In the genomic region with DNA sequence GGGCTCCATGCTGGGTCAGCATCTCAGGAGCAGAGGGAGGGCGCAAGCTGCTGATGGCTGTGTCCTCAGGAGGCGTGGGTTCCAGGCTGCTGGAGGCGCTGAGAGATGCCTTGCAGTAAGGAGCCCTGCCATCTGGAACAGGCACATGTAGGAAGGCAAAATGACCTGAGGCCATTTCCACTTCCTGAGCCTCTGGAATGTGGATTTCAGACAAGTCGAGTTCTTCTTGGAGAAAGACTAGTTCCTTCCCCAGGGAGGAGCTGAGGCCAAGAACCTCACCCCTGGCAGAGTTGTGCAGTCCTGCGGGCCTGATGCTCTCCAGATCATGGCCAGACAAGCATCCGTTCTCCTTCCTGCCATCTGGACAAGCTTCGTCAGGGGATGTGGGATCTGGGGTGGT, we compare ENCODE assay signal across 18 cellular contexts. TPM values are rescaled to one million over a fixed set of nuclear protein-coding genes. Genes with fewer than 3 reads are reported as not detected.
DNase-seq lines count a peak whose midpoint lies in the region; ATAC-seq and TF ChIP-seq lines count a peak whose summit lies in the region.
"Had no signal": no experiment of that assay in that cellular context is flagged by ENCODE, and none has a peak within 500 bp of the region (broad histone marks: within the 10 kb centered on the region; RNA-seq: fewer than 3 reads in every experiment).

No MANE protein-coding gene starts in this region.

- H3K4me1 ChIP-seq in endodermal cell (ENCODE audit: control insufficient read depth, insufficient read depth, low read length) (peaks cover 7% of the 10 kb centered on the region), left ventricle myocardium inferior (peaks cover 10% of the 10 kb centered on the region), testis (peaks cover 23% of the 10 kb centered on the region)
- H3K4me1 ChIP-seq: transverse colon had no signal

- H3K27ac Mint-ChIP-seq in activated T-cell treated with anti-CD3 and anti-CD28 coated beads, Interleukin-2, amount 50 U/mL, for 24 hours, result no peak overlapping the region
- no peak overlapping the region for H3K27ac Mint-ChIP-seq in endodermal cell
- no peak overlapping the region for H3K27ac Mint-ChIP-seq in activated CD8-positive, alpha-beta T cell treated with anti-CD3 and anti-CD28 coated beads, Interleukin-2, amount 10 ng/mL, durations not matched to agents 7 days and 5 days
- H3K27ac Mint-ChIP-seq: dendritic cell treated with granulocyte-macrophage colony-stimulating factor and Interleukin-4, amounts not matched to agents 40 ng/mL and 50 ng/mL, for 4 days; IgD-negative memory B cell; T-cell had no signal

- H3K9me3 Mint-ChIP-seq in activated T-cell treated with anti-CD3 and anti-CD28 coated beads, Interleukin-2, amount 50 U/mL, for 24 hours, result no peaks in the 10 kb centered on the region
- no peaks in the 10 kb centered on the region for H3K9me3 Mint-ChIP-seq in endodermal cell
- H3K9me3 Mint-ChIP-seq in activated CD8-positive, alpha-beta T cell treated with anti-CD3 and anti-CD28 coated beads, Interleukin-2, amount 10 ng/mL, durations not matched to agents 7 days and 5 days (ENCODE audit: insufficient read depth), result no peaks in the 10 kb centered on the region
- H3K9me3 Mint-ChIP-seq: dendritic cell treated with granulocyte-macrophage colony-stimulating factor and Interleukin-4, amounts not matched to agents 40 ng/mL and 50 ng/mL, for 4 days; IgD-negative memory B cell; T-cell had no signal

- H3K4me3 Mint-ChIP-seq in activated T-cell treated with anti-CD3 and anti-CD28 coated beads, Interleukin-2, amount 50 U/mL, for 24 hours, result no peak overlapping the region
- H3K4me3 Mint-ChIP-seq in endodermal cell, result no peak overlapping the region
- H3K4me3 Mint-ChIP-seq in activated CD8-positive, alpha-beta T cell treated with anti-CD3 and anti-CD28 coated beads, Interleukin-2, amount 10 ng/mL, durations not matched to agents 7 days and 5 days, result no peak overlapping the region
- H3K4me3 Mint-ChIP-seq: dendritic cell treated with granulocyte-macrophage colony-stimulating factor and Interleukin-4, amounts not matched to agents 40 ng/mL and 50 ng/mL, for 4 days; IgD-negative memory B cell; T-cell had no signal

- H3K9me3 ChIP-seq in endodermal cell (ENCODE audit: control insufficient read depth, low read length) (no peaks in the 10 kb centered on the region), left ventricle myocardium inferior (replicated peaks) (no peaks in the 10 kb centered on the region), testis (no peaks in the 10 kb centered on the region)
- H3K9me3 ChIP-seq: transverse colon had no signal

- H3K27me3 ChIP-seq in endodermal cell (ENCODE audit: control insufficient read depth, insufficient read depth, low read length, poor library complexity, severe bottlenecking) (no peaks in the 10 kb centered on the region), left ventricle myocardium inferior (ENCODE audit: low read depth) (no peaks in the 10 kb centered on the region), testis (no peaks in the 10 kb centered on the region)
- H3K27me3 ChIP-seq: transverse colon had no signal

- CTCF ChIA-PET in activated CD8-positive, alpha-beta T cell treated with anti-CD3 and anti-CD28 coated beads, Interleukin-2, amount 10 ng/mL, durations not matched to agents 7 days and 5 days (lab: Charles Lee), result no interaction called here

- no peaks in the 10 kb centered on the region for H3K4me1 Mint-ChIP-seq in activated T-cell treated with anti-CD3 and anti-CD28 coated beads, Interleukin-2, amount 50 U/mL, for 24 hours (ENCODE audit: low read depth)
- H3K4me1 Mint-ChIP-seq in endodermal cell, result peaks cover 6% of the 10 kb centered on the region
- no peaks in the 10 kb centered on the region for H3K4me1 Mint-ChIP-seq in activated CD8-positive, alpha-beta T cell treated with anti-CD3 and anti-CD28 coated beads, Interleukin-2, amount 10 ng/mL, durations not matched to agents 7 days and 5 days (ENCODE audit: low read depth)
- H3K4me1 Mint-ChIP-seq: IgD-negative memory B cell had no signal

- H3K27me3 Mint-ChIP-seq in activated T-cell treated with anti-CD3 and anti-CD28 coated beads, Interleukin-2, amount 50 U/mL, for 24 hours, result no peaks in the 10 kb centered on the region
- H3K27me3 Mint-ChIP-seq in endodermal cell (ENCODE audit: insufficient read depth), result no peaks in the 10 kb centered on the region
- no peaks in the 10 kb centered on the region for H3K27me3 Mint-ChIP-seq in activated CD8-positive, alpha-beta T cell treated with anti-CD3 and anti-CD28 coated beads, Interleukin-2, amount 10 ng/mL, durations not matched to agents 7 days and 5 days (ENCODE audit: low read depth)
- H3K27me3 Mint-ChIP-seq: dendritic cell treated with granulocyte-macrophage colony-stimulating factor and Interleukin-4, amounts not matched to agents 40 ng/mL and 50 ng/mL, for 4 days; IgD-negative memory B cell; T-cell had no signal

- ATAC-seq in HG03521 (IDR thresholded peaks at IDR 0.05; ENCODE audit: unreplicated experiment), result no peak
- ATAC-seq in activated CD8-positive, alpha-beta T cell treated with anti-CD3 and anti-CD28 coated beads, Interleukin-2, amount 10 ng/mL, durations not matched to agents 7 days and 5 days, result no peak
- ATAC-seq: T-cell had no signal

- peaks cover 96% of the 10 kb centered on the region for H3K36me3 Mint-ChIP-seq in activated T-cell treated with anti-CD3 and anti-CD28 coated beads, Interleukin-2, amount 50 U/mL, for 24 hours (ENCODE audit: low read depth)
- H3K36me3 Mint-ChIP-seq in endodermal cell (ENCODE audit: low read depth), result peaks cover 49% of the 10 kb centered on the region
- peaks cover 44% of the 10 kb centered on the region for H3K36me3 Mint-ChIP-seq in activated CD8-positive, alpha-beta T cell treated with anti-CD3 and anti-CD28 coated beads, Interleukin-2, amount 10 ng/mL, durations not matched to agents 7 days and 5 days (ENCODE audit: low read depth)

- POLR2A ChIA-PET in activated CD8-positive, alpha-beta T cell treated with anti-CD3 and anti-CD28 coated beads, Interleukin-2, amount 10 ng/mL, durations not matched to agents 7 days and 5 days (lab: Charles Lee), result interaction anchor here (1.7 kb wide), 1 partner anchor 19 kb away, joined by 3 read pairs; a partner anchor contains a TSS

- DNase-seq in activated T-cell treated with anti-CD3 and anti-CD28 coated beads, Interleukin-2, amount 50 U/mL, for 24 hours, result peak; percentile 12
- no peak for DNase-seq in activated T-cell treated with anti-CD3 and anti-CD28 coated beads for 4 hours
- no peak for DNase-seq in endodermal cell
- peak; percentile 22 for DNase-seq in left ventricle myocardium inferior
- DNase-seq in testis, result peak; percentile 18
- no peak for DNase-seq in activated CD8-positive, alpha-beta T cell treated with anti-CD3 and anti-CD28 coated beads, Interleukin-2, amount 10 ng/mL, durations not matched to agents 7 days and 5 days
- no peak for DNase-seq in D341Med (ENCODE audit: low spot score)
- DNase-seq: activated gamma-delta T cell; midbrain; NCI-H1092 treated with DMSO at 0.1 percent for 48 hours; nucleus accumbens; stimulated activated CD4-positive, alpha-beta T cell treated with anti-CD3 and anti-CD28 coated beads, Interleukin-4, amount 100 ng/mL, for 4 hours; T-cell; transverse colon; WERI-Rb-1 had no signal

- no peak for TF ChIP-seq CTCF in endodermal cell (conservative IDR thresholded peaks at IDR 0.05)
- no peak for TF ChIP-seq CTCF in left ventricle myocardium inferior (IDR thresholded peaks at IDR 0.05; ENCODE audit: borderline replicate concordance)
- TF ChIP-seq CTCF in testis (IDR thresholded peaks at IDR 0.05), result no peak

- H3K36me3 ChIP-seq in endodermal cell (ENCODE audit: control insufficient read depth, insufficient read depth, low read length) (peaks cover 73% of the 10 kb centered on the region), left ventricle myocardium inferior (peaks cover 87% of the 10 kb centered on the region), testis (ENCODE audit: low read depth, missing control alignments) (no peaks in the 10 kb centered on the region)

- H3K4me3 ChIP-seq in endodermal cell (ENCODE audit: low read length) (no peak overlapping the region), left ventricle myocardium inferior (no peak overlapping the region), testis (no peak overlapping the region)
- H3K4me3 ChIP-seq: transverse colon had no signal

- intact Hi-C loops in left ventricle myocardium inferior (cut with micrococcal nuclease) (loop anchor here (10.0 kb wide), 1 partner anchor 100 kb away; no protein-coding TSS in a partner anchor), testis (cut with DNase I; ENCODE audit: low total_unique reads) (no loop called here)

- H3K9ac ChIP-seq in endodermal cell (ENCODE audit: extremely low read depth, low read length, poor library complexity, severe bottlenecking), result no peak overlapping the region

- no peak for TF ChIP-seq POLR2A in testis (IDR thresholded peaks at IDR 0.05)

- peak overlapping the region; percentile 79 for H3K27ac ChIP-seq in endodermal cell (ENCODE audit: low read depth, low read length)
- H3K27ac ChIP-seq in left ventricle myocardium inferior (replicated peaks), result no peak overlapping the region
- peak overlapping the region in 1 of 2 donors; percentile 0 for H3K27ac ChIP-seq in testis
- H3K27ac ChIP-seq: transverse colon had no signal

- WGBS in endodermal cell (ENCODE audit: insufficient coverage in 1 of 2, insufficient read length in 1 of 2), 2 experiments, result 92 to 95% methylated on average over 3 to 7 of the region's 7 CpGs
- 57 to 77% methylated on average over 4 to 7 of the region's 7 CpGs for WGBS in testis, 2 donors

RNA-seq across cellular contexts. Expression of a gene that starts 19.3 kb away (rescaled TPM):
- 10 to 100 TPM; 41.7 to 57.6 TPM for total RNA-seq in endodermal cell
- polyA plus RNA-seq in endodermal cell (2013, experiment 1 of 2), result 45.7 TPM
- 41.7 TPM for polyA plus RNA-seq in endodermal cell (2013, experiment 2 of 2)
- 11.7 TPM for total RNA-seq in left ventricle myocardium inferior
- total RNA-seq in testis, result 100 to 1,000 TPM; 103 to 110 TPM
- 68.8 TPM for polyA plus RNA-seq in testis (ENCODE audit: insufficient read depth, low read depth, low replicate concordance)
- total RNA-seq in activated CD8-positive, alpha-beta T cell treated with anti-CD3 and anti-CD28 coated beads, Interleukin-2, amount 10 ng/mL, durations not matched to agents 7 days and 5 days, result 10 to 100 TPM; 32.2 to 34.6 TPM

RNA-seq across cellular contexts. Expression of a gene that starts 19.4 kb away (rescaled TPM):
- 10 to 100 TPM; 27.4 to 30.0 TPM for total RNA-seq in endodermal cell
- 26.7 TPM for polyA plus RNA-seq in endodermal cell (2013, experiment 1 of 2)
- 25.2 TPM for polyA plus RNA-seq in endodermal cell (2013, experiment 2 of 2)
- total RNA-seq in left ventricle myocardium inferior, result 23.5 TPM
- total RNA-seq in testis, result 10 to 100 TPM; 22.7 to 27.2 TPM
- 37.9 TPM for polyA plus RNA-seq in testis (ENCODE audit: insufficient read depth, low read depth, low replicate concordance)
- total RNA-seq in activated CD8-positive, alpha-beta T cell treated with anti-CD3 and anti-CD28 coated beads, Interleukin-2, amount 10 ng/mL, durations not matched to agents 7 days and 5 days, result 10 to 100 TPM; 21.6 to 22.6 TPM

RNA-seq across cellular contexts. Expression of a gene that starts 35.3 kb away (rescaled TPM):
- total RNA-seq in endodermal cell (1 to 10 TPM; 6.0 to 7.3 TPM), left ventricle myocardium inferior (0.11 TPM), testis (1 to 10 TPM; 4.8 to 5.0 TPM)
- 13.9 TPM for polyA plus RNA-seq in endodermal cell (2013, experiment 1 of 2)
- 12.9 TPM for polyA plus RNA-seq in endodermal cell (2013, experiment 2 of 2)
- polyA plus RNA-seq in testis (ENCODE audit: insufficient read depth, low read depth, low replicate concordance), result 4.2 TPM
- 10 to 100 TPM in 1 of 2 experiments, 1 to 10 TPM in 1; 9.2 to 10.0 TPM for total RNA-seq in activated CD8-positive, alpha-beta T cell treated with anti-CD3 and anti-CD28 coated beads, Interleukin-2, amount 10 ng/mL, durations not matched to agents 7 days and 5 days

RNA-seq across cellular contexts. Expression of a gene that starts 48.0 kb away (rescaled TPM):
- total RNA-seq in endodermal cell (10 to 100 TPM; 28.4 to 28.9 TPM), left ventricle myocardium inferior (25.7 TPM), testis (10 to 100 TPM; 44.3 to 51.3 TPM)
- 21.4 TPM for polyA plus RNA-seq in endodermal cell (2013, experiment 1 of 2)
- 23.5 TPM for polyA plus RNA-seq in endodermal cell (2013, experiment 2 of 2)
- 100 TPM for polyA plus RNA-seq in testis (ENCODE audit: insufficient read depth, low read depth, low replicate concordance)
- total RNA-seq in activated CD8-positive, alpha-beta T cell treated with anti-CD3 and anti-CD28 coated beads, Interleukin-2, amount 10 ng/mL, durations not matched to agents 7 days and 5 days, result 10 to 100 TPM; 56.2 to 57.7 TPM

Comparison
In these comparisons a context has a peak if more than half of its experiments do, and no peak if none do; other contexts are left out.
1. DNase-seq: peak in activated T-cell treated with anti-CD3 and anti-CD28 coated beads, Interleukin-2, amount 50 U/mL, for 24 hours (single experiment), left ventricle myocardium inferior (single experiment) and testis (single experiment); none in activated T-cell treated with anti-CD3 and anti-CD28 coated beads for 4 hours (single experiment), endodermal cell (single experiment), activated CD8-positive, alpha-beta T cell treated with anti-CD3 and anti-CD28 coated beads, Interleukin-2, amount 10 ng/mL, durations not matched to agents 7 days and 5 days (single experiment) and D341Med (single experiment).